16 cellular contexts compared by ENCODE assay signal in the genomic region with DNA sequence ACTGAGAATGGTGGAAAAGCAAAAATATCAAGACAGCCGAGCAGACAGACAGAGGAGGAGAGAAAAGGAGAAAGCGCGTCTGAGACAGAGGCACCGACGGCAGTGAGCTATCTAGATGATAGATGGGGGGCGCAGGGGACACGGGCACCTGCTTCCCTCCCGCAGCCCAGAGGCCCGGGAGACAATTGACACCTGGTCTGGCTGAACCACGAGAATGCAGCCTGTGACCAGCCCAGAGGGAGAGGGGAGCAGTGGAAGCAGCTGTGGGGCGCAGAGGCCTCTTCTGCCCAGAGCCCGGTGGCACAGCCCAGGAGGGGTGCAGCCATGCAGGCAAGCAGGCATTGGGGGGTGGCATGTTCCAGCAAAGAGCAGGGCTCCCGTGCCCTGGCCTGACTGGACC. TPM values are rescaled to one million over a fixed set of nuclear protein-coding genes. Genes with fewer than 3 reads are reported as not detected.
"Had no signal": no experiment of that assay in that cellular context is flagged by ENCODE, and none has a peak within 500 bp of the region (broad histone marks: within the 10 kb centered on the region; RNA-seq: fewer than 3 reads in every experiment).

No MANE protein-coding gene starts in this region.

- H3K4me1 Mint-ChIP-seq: activated CD8-positive, alpha-beta memory T cell treated with anti-CD3 and anti-CD28 coated beads, Interleukin-2, amount 10 ng/mL, durations not matched to agents 7 days and 5 days had no signal

- H3K36me3 Mint-ChIP-seq: activated CD8-positive, alpha-beta memory T cell treated with anti-CD3 and anti-CD28 coated beads, Interleukin-2, amount 10 ng/mL, durations not matched to agents 7 days and 5 days; activated naive CD8-positive, alpha-beta T cell; naive thymus-derived CD8-positive, alpha-beta T cell had no signal

- H3K27ac Mint-ChIP-seq: activated CD8-positive, alpha-beta memory T cell treated with anti-CD3 and anti-CD28 coated beads, Interleukin-2, amount 10 ng/mL, durations not matched to agents 7 days and 5 days; activated naive CD8-positive, alpha-beta T cell; activated T-cell treated with anti-CD3 and anti-CD28 coated beads, Interleukin-2, amount 50 U/mL, for 24 hours; stimulated activated naive CD8-positive, alpha-beta T cell treated with anti-CD3 and anti-CD28 coated beads, Interleukin-15, Interleukin-2, amounts not matched to agents 100 ng/mL and 50 ng/mL, for 24 hours had no signal

- DNase-seq: activated CD4-positive, alpha-beta T cell treated with anti-CD3 and anti-CD28 coated beads for 1 hour; activated CD4-positive, alpha-beta T cell treated with anti-CD3 and anti-CD28 coated beads, Interleukin-2, amount 50 U/mL, for 48 hours; activated CD8-positive, alpha-beta memory T cell treated with anti-CD3 and anti-CD28 coated beads, Interleukin-2, amount 10 ng/mL, durations not matched to agents 7 days and 5 days; activated effector memory CD4-positive, alpha-beta T cell treated with anti-CD3 and anti-CD28 coated beads, Interleukin-2, amount 50 U/mL, for 16 hours; activated T-cell treated with anti-CD3 and anti-CD28 coated beads, Interleukin-2, amount 50 U/mL, for 24 hours; left colon; naive thymus-derived CD8-positive, alpha-beta T cell; ovary; stimulated activated CD4-positive, alpha-beta T cell treated with anti-CD3 and anti-CD28 coated beads, Interleukin-4, amount 100 ng/mL, for 1 hour; stimulated activated CD8-positive, alpha-beta memory T cell treated with anti-CD3 and anti-CD28 coated beads, Interleukin-4, amount 100 ng/mL, for 48 hours; testis had no signal

- H3K4me1 ChIP-seq: breast epithelium, testis had no signal

- H3K27ac ChIP-seq: breast epithelium, esophagus muscularis mucosa, ovary, testis had no signal

- H3K4me3 ChIP-seq: breast epithelium, esophagus muscularis mucosa, ovary, testis had no signal

- ATAC-seq: activated CD8-positive, alpha-beta memory T cell treated with anti-CD3 and anti-CD28 coated beads, Interleukin-2, amount 10 ng/mL, durations not matched to agents 7 days and 5 days; left colon; naive thymus-derived CD8-positive, alpha-beta T cell had no signal

- H3K9me3 Mint-ChIP-seq: activated T-cell treated with anti-CD3 and anti-CD28 coated beads, Interleukin-2, amount 50 U/mL, for 24 hours; naive thymus-derived CD8-positive, alpha-beta T cell; stimulated activated naive CD8-positive, alpha-beta T cell treated with anti-CD3 and anti-CD28 coated beads, Interleukin-15, Interleukin-2, amounts not matched to agents 100 ng/mL and 50 ng/mL, for 24 hours had no signal

- H3K36me3 ChIP-seq: breast epithelium, esophagus muscularis mucosa, ovary had no signal

- H3K4me3 Mint-ChIP-seq: activated CD8-positive, alpha-beta memory T cell treated with anti-CD3 and anti-CD28 coated beads, Interleukin-2, amount 10 ng/mL, durations not matched to agents 7 days and 5 days; activated naive CD8-positive, alpha-beta T cell; activated T-cell treated with anti-CD3 and anti-CD28 coated beads, Interleukin-2, amount 50 U/mL, for 24 hours; naive thymus-derived CD8-positive, alpha-beta T cell; stimulated activated naive CD8-positive, alpha-beta T cell treated with anti-CD3 and anti-CD28 coated beads, Interleukin-15, Interleukin-2, amounts not matched to agents 100 ng/mL and 50 ng/mL, for 24 hours had no signal

- H3K9me3 ChIP-seq: breast epithelium, esophagus muscularis mucosa, ovary, testis had no signal

RNA-seq across cellular contexts. Expression of gene ELFN2, which starts 48.2 kb away (rescaled TPM):
- total RNA-seq: breast epithelium, lung microvascular endothelial cell had no signal
